ENCODE assay signal across 11 cellular contexts in genomic region chrX:134821370-134821769, GRCh38. TPM values are rescaled to one million over a fixed set of nuclear protein-coding genes. Genes with fewer than 3 reads are reported as not detected.
DNase-seq lines count a peak whose midpoint lies in the region; ATAC-seq and TF ChIP-seq lines count a peak whose summit lies in the region.
"Had no signal": no experiment of that assay in that cellular context is flagged by ENCODE, and none has a peak within 500 bp of the region (broad histone marks: within the 10 kb centered on the region; RNA-seq: fewer than 3 reads in every experiment).

No MANE protein-coding gene starts in this region.

- no CpG with 5 or more reads among the region's 3 CpGs for WGBS in H9 (ENCODE audit: extremely low coverage, insufficient read length, low lambda C conversion rate)

- H3K9me3 Mint-ChIP-seq in H9 = peaks cover 0 to 48% of the 10 kb centered on the region in 2 experiments; a peak in 2 of 5 replicates
- no peaks in the 10 kb centered on the region for H3K9me3 Mint-ChIP-seq in natural killer cell

- ATAC-seq in natural killer cell (no peak), mucosa of descending colon (no peak)
- ATAC-seq: SK-N-SH treated with all-trans-retinoic acid at 6 μM for 48 hours had no signal

- H4K5ac ChIP-seq in H9 (ENCODE audit: insufficient read length, low read depth, low read length) = no peak overlapping the region

- H3K27ac ChIP-seq in H9 (ENCODE audit: insufficient read length, low read depth, low read length) (no peak overlapping the region), brain microvascular endothelial cell (peak overlapping the region; percentile 32)

- in situ Hi-C loops in brain microvascular endothelial cell (cut with HindIII; ENCODE audit: low pct_ligation_motif_present, low sequenced_read_pairs) = no loop called here

- H3K9ac ChIP-seq in H9 (ENCODE audit: extremely low read depth, insufficient read length, low read length) = no peak overlapping the region

- no peak overlapping the region for H2BK12ac ChIP-seq in H9 (ENCODE audit: insufficient read length, low read depth, low read length)

- H3K4ac ChIP-seq in H9 (ENCODE audit: low read depth, low read length) = no peak overlapping the region

- DNase-seq in AG08395 (ENCODE audit: low spot score) = peak; percentile 64
- DNase-seq in H9 = peak; percentile 30
- DNase-seq in brain microvascular endothelial cell = peak; percentile 28
- DNase-seq in islet precursor cell = peak; percentile 54
- no peak for DNase-seq in NCI-H526 (lab: John Stamatoyannopoulos, UW)
- no peak for DNase-seq in natural killer cell
- no peak for DNase-seq in NCI-H146 (lab: John Stamatoyannopoulos, UW)
- DNase-seq in mucosa of descending colon = no peak
- DNase-seq: activated CD8-positive, alpha-beta memory T cell treated with anti-CD3 and anti-CD28 coated beads, Interleukin-2, amount 50 U/mL, for 48 hours; COR-L47 had no signal

- H4K20me1 ChIP-seq in H9 (ENCODE audit: control insufficient read depth, insufficient read depth, insufficient read length) = no peaks in the 10 kb centered on the region

- H2AFZ ChIP-seq in H9 (ENCODE audit: low read length) = no peak overlapping the region

- no peaks in the 10 kb centered on the region for H3K23me2 ChIP-seq in H9 (ENCODE audit: insufficient read length, low read depth, low read length, poor library complexity, severe bottlenecking)

- H3K4me3 ChIP-seq in brain microvascular endothelial cell (ENCODE audit: low read depth, low read length) (no peak overlapping the region), mucosa of descending colon (no peak overlapping the region)

- no peak overlapping the region for H2BK5ac ChIP-seq in H9 (ENCODE audit: insufficient read length, low read length)

- H3K27ac Mint-ChIP-seq in H9 = peak overlapping the region in 1 of 3 experiments; percentile 39; a peak in 1 of 7 replicates
- H3K27ac Mint-ChIP-seq in natural killer cell = no peak overlapping the region

- H2BK120ac ChIP-seq in H9 (ENCODE audit: low read depth, low read length, poor library complexity, severe bottlenecking) = no peak overlapping the region

- intact Hi-C loops in natural killer cell (cut with micrococcal nuclease) = no loop called here
- intact Hi-C loops in mucosa of descending colon (cut with DNase I, micrococcal nuclease) = no loop called here

- TF ChIP-seq CTCF in H9 (conservative IDR thresholded peaks at IDR 0.05) (no peak), brain microvascular endothelial cell (IDR thresholded peaks at IDR 0.05; ENCODE audit: low read depth, low read length, missing control alignments) (no peak), natural killer cell (IDR thresholded peaks at IDR 0.05) (no peak), mucosa of descending colon (IDR thresholded peaks at IDR 0.05) (no peak)

- H2BK15ac ChIP-seq in H9 (ENCODE audit: low read depth, low read length) = no peak overlapping the region

- H4K91ac ChIP-seq in H9 (ENCODE audit: insufficient read length, low read depth, low read length) = no peak overlapping the region

- H3K79me2 ChIP-seq in H9 (ENCODE audit: insufficient read depth, low read length) = no peaks in the 10 kb centered on the region

- H3K18ac ChIP-seq in H9 (ENCODE audit: insufficient read length, low read depth, low read length) = no peak overlapping the region

- no peaks in the 10 kb centered on the region; the same call in 1 of the 2 replicates for H3K4me1 ChIP-seq in H9 (ENCODE audit: insufficient read depth, low read length)
- no peaks in the 10 kb centered on the region for H3K4me1 ChIP-seq in mucosa of descending colon (ENCODE audit: low read depth)

- H3K27me3 Mint-ChIP-seq in H9 (ENCODE audit: low read depth) (no peaks in the 10 kb centered on the region), natural killer cell (ENCODE audit: low read depth in 2 of 2) (no peaks in the 10 kb centered on the region)

- H3K36me3 Mint-ChIP-seq in H9 (ENCODE audit: insufficient read depth in 1 of 3, low read depth in 3 of 3) (peaks cover 0 to 4% (median 0%) of the 10 kb centered on the region in 3 experiments; a peak in 2 of 7 replicates), natural killer cell (no peaks in the 10 kb centered on the region)

- H3K4me3 Mint-ChIP-seq in H9 (no peak overlapping the region), natural killer cell (no peak overlapping the region)

- H3K9me3 ChIP-seq in H9 (ENCODE audit: control insufficient read depth, low read depth, low read length) (no peaks in the 10 kb centered on the region), mucosa of descending colon (no peaks in the 10 kb centered on the region)

- no peak overlapping the region for H3K14ac ChIP-seq in H9 (ENCODE audit: insufficient read depth, low read length)

- H2AK5ac ChIP-seq in H9 (ENCODE audit: insufficient read length, low read length) = no peak overlapping the region

- H2BK20ac ChIP-seq in H9 (ENCODE audit: low read depth, low read length, poor library complexity, severe bottlenecking) = no peak overlapping the region

- no peaks in the 10 kb centered on the region for H3K36me3 ChIP-seq in brain microvascular endothelial cell (replicated peaks)
- H3K36me3 ChIP-seq in mucosa of descending colon (ENCODE audit: low read depth) = no peaks in the 10 kb centered on the region

- no peak overlapping the region for H4K8ac ChIP-seq in H9 (replicated peaks; ENCODE audit: insufficient read length, low read depth, low read length)

- H3K27me3 ChIP-seq in H9 (ENCODE audit: insufficient read depth, low read length) (no peaks in the 10 kb centered on the region), brain microvascular endothelial cell (replicated peaks) (no peaks in the 10 kb centered on the region)

- H3K4me2 ChIP-seq in H9 (ENCODE audit: insufficient read depth, insufficient read length, low read length) = peak overlapping the region; percentile 4

- H3K4me1 Mint-ChIP-seq in H9 = peaks cover 4 to 8% of the 10 kb centered on the region in 2 experiments
- peaks cover 5 to 6% of the 10 kb centered on the region in 2 donors for H3K4me1 Mint-ChIP-seq in natural killer cell

- no peak overlapping the region for H3T11ph ChIP-seq in H9 (ENCODE audit: low read length)

- no peaks in the 10 kb centered on the region for H3K79me1 ChIP-seq in H9 (ENCODE audit: insufficient read depth, low read depth, low read length, poor library complexity, severe bottlenecking)

- no peak overlapping the region for H3K23ac ChIP-seq in H9 (ENCODE audit: insufficient read length, low read depth, low read length)

- no peak overlapping the region for H3K56ac ChIP-seq in H9 (ENCODE audit: insufficient read length, low read depth, low read length)

RNA-seq across cellular contexts. Expression of gene PABIR2, which starts 24.4 kb away (rescaled TPM):
- total RNA-seq in H9 (2021) (25.3 and 27.7 TPM in 2 replicates), natural killer cell (10 to 100 TPM; 46.8 to 56.7 (median 55.0) TPM), mucosa of descending colon (10 to 100 TPM; 19.3 to 24.5 (median 24.2) TPM)

Comparison
In these comparisons a context has a peak if more than half of its experiments do, and no peak if none do; other contexts are left out.
1. DNase-seq: peak in AG08395 (single experiment), H9 (single experiment), brain microvascular endothelial cell (single experiment) and islet precursor cell (single experiment); none in NCI-H526 (0 of 2), natural killer cell (single experiment), NCI-H146 (single experiment) and mucosa of descending colon (0 of 3).